ENCODE assay signal across 1 cellular context in the genomic region with DNA sequence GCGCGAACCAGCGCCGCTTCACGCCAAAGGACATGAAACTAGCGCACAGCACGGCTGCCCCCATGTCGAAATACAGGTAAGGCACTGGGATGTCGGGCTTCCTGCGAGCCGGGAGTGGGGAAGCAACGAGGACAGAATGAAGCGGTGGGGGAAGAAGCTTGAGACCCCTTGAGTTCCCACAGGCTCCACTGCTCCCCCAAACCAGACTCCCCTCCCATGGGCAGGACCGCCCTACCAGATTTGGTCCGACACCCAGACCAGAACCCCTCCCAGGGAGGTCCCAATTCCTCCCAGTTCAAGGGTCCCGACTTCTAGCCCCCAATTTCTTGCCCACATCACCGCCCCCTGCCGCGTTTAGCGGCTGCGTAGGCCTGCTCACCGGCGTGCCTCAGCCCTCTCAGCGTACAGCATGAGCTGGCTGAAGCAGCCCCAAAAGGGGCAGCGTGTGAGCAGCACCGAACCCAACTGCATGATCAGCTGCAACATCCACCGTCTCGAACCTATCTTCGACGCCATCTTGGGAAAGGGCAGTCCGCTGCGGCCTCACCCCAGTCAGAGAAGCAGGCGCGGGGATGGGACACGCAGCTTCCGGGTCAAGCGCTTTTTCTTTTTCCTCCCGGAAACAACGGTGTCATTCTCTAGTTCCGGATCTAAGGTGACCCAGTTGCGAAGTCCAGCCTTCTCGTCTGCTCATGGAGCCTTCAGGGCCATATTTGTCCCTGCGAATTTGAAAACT.
A peak's percentile ranks its signal among the peaks of the same experiment; 100 is the strongest.
TF ChIP-seq lines count a peak whose summit lies in the region.

A gene (minus strand): TSS at position 527 of the 736 bp plus-strand sequence. CDS start 11 bp downstream, at position 516.

TF ChIP-seq in K562, 482 proteins besides CTCF, POLR2A, EP300 and RAD21 (continued from another document and continues in another):
- peak; percentile 47; the same call in 1 of the 2 replicates for TF ChIP-seq ZBTB7A (IDR thresholded peaks at IDR 0.05; ENCODE audit: borderline replicate concordance, control insufficient read depth, low read depth, low read length)
- peak; percentile 89 for TF ChIP-seq JUN (IDR thresholded peaks at IDR 0.05; ENCODE audit: borderline replicate concordance, low read depth, low read length)
- no peak for TF ChIP-seq JUN (CRISPR knock-in tag; IDR thresholded peaks at IDR 0.05; ENCODE audit: borderline replicate concordance)
- TF ChIP-seq FOSL1 (tag; conservative IDR thresholded peaks at IDR 0.05), result peak; percentile 54; the same call in 1 of the 2 replicates
- peak; percentile 73 for TF ChIP-seq RBBP5 (IDR thresholded peaks at IDR 0.05; ENCODE audit: borderline replicate concordance, insufficient read depth, low read length, poor library complexity, severe bottlenecking)
- TF ChIP-seq ZNF830 (CRISPR knock-in tag; IDR thresholded peaks at IDR 0.05), result peak; percentile 45; the same call in 1 of the 2 replicates
- TF ChIP-seq ZBTB1 (CRISPR knock-in tag; IDR thresholded peaks at IDR 0.05; ENCODE audit: borderline replicate concordance, low read depth), result no peak
- no peak for TF ChIP-seq ZNF146 (CRISPR knock-in tag; IDR thresholded peaks at IDR 0.05; ENCODE audit: unreplicated experiment)
- peak; percentile 91 for TF ChIP-seq ELF1 (tag; IDR thresholded peaks at IDR 0.05)
- TF ChIP-seq, protein P1, sequence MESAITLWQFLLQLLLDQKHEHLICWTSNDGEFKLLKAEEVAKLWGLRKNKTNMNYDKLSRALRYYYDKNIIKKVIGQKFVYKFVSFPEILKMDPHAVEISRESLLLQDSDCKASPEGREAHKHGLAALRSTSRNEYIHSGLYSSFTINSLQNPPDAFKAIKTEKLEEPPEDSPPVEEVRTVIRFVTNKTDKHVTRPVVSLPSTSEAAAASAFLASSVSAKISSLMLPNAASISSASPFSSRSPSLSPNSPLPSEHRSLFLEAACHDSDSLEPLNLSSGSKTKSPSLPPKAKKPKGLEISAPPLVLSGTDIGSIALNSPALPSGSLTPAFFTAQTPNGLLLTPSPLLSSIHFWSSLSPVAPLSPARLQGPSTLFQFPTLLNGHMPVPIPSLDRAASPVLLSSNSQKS (CRISPR knock-in tag; IDR thresholded peaks at IDR 0.05), result no peak
- no peak for TF ChIP-seq U2AF1 (optimal IDR thresholded peaks at IDR 0.05; ENCODE audit: low read depth, low read length)
- TF ChIP-seq ZFP36 (IDR thresholded peaks at IDR 0.05; ENCODE audit: low read depth, low read length, partially characterized antibody), result peak; percentile 64
- peak; percentile 78 for TF ChIP-seq SMAD3 (CRISPR knock-in tag; conservative IDR thresholded peaks at IDR 0.05)
- no peak for TF ChIP-seq BCOR (IDR thresholded peaks at IDR 0.05)
- 0 out of 2 replicates have a peak, but pooled peaks have one; percentile 30 for TF ChIP-seq E2F3 (CRISPR knock-in tag; IDR thresholded peaks at IDR 0.05)
- TF ChIP-seq, protein P2, sequence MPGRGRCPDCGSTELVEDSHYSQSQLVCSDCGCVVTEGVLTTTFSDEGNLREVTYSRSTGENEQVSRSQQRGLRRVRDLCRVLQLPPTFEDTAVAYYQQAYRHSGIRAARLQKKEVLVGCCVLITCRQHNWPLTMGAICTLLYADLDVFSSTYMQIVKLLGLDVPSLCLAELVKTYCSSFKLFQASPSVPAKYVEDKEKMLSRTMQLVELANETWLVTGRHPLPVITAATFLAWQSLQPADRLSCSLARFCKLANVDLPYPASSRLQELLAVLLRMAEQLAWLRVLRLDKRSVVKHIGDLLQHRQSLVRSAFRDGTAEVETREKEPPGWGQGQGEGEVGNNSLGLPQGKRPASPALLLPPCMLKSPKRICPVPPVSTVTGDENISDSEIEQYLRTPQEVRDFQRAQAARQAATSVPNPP (IDR thresholded peaks at IDR 0.05; ENCODE audit: borderline replicate concordance, insufficient read depth, insufficient read length), result no peak
- TF ChIP-seq SIX5 (IDR thresholded peaks at IDR 0.05; ENCODE audit: borderline replicate concordance in 1 of 2, insufficient read depth in 1 of 2, low read depth in 1 of 2, low read length in 2 of 2), result peak; percentile 98 to 100
- peak; percentile 76; the same call in 1 of the 2 replicates for TF ChIP-seq RUNX1 (IDR thresholded peaks at IDR 0.05; ENCODE audit: low read depth)
- no peak for TF ChIP-seq ZNF253 (CRISPR knock-in tag; conservative IDR thresholded peaks at IDR 0.05)
- no peak for TF ChIP-seq ZNF134 (CRISPR knock-in tag; conservative IDR thresholded peaks at IDR 0.05)
- TF ChIP-seq, protein P3, sequence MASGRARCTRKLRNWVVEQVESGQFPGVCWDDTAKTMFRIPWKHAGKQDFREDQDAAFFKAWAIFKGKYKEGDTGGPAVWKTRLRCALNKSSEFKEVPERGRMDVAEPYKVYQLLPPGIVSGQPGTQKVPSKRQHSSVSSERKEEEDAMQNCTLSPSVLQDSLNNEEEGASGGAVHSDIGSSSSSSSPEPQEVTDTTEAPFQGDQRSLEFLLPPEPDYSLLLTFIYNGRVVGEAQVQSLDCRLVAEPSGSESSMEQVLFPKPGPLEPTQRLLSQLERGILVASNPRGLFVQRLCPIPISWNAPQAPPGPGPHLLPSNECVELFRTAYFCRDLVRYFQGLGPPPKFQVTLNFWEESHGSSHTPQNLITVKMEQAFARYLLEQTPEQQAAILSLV (tag; IDR thresholded peaks at IDR 0.05), result peak; percentile 33; the same call in 1 of the 2 replicates
- TF ChIP-seq, protein P4, sequence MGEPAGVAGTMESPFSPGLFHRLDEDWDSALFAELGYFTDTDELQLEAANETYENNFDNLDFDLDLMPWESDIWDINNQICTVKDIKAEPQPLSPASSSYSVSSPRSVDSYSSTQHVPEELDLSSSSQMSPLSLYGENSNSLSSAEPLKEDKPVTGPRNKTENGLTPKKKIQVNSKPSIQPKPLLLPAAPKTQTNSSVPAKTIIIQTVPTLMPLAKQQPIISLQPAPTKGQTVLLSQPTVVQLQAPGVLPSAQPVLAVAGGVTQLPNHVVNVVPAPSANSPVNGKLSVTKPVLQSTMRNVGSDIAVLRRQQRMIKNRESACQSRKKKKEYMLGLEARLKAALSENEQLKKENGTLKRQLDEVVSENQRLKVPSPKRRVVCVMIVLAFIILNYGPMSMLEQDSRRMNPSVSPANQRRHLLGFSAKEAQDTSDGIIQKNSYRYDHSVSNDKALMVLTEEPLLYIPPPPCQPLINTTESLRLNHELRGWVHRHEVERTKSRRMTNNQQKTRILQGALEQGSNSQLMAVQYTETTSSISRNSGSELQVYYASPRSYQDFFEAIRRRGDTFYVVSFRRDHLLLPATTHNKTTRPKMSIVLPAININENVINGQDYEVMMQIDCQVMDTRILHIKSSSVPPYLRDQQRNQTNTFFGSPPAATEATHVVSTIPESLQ (CRISPR knock-in tag; IDR thresholded peaks at IDR 0.05), result no peak
- TF ChIP-seq EHMT2 (IDR thresholded peaks at IDR 0.05), result 0 out of 2 replicates have a peak, but pooled peaks have one; percentile 22
- TF ChIP-seq PHF8 (IDR thresholded peaks at IDR 0.05; ENCODE audit: borderline replicate concordance, low read length), result peak; percentile 94; the same call in 1 of the 2 replicates
- TF ChIP-seq, protein P5, sequence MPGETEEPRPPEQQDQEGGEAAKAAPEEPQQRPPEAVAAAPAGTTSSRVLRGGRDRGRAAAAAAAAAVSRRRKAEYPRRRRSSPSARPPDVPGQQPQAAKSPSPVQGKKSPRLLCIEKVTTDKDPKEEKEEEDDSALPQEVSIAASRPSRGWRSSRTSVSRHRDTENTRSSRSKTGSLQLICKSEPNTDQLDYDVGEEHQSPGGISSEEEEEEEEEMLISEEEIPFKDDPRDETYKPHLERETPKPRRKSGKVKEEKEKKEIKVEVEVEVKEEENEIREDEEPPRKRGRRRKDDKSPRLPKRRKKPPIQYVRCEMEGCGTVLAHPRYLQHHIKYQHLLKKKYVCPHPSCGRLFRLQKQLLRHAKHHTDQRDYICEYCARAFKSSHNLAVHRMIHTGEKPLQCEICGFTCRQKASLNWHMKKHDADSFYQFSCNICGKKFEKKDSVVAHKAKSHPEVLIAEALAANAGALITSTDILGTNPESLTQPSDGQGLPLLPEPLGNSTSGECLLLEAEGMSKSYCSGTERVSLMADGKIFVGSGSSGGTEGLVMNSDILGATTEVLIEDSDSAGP (CRISPR knock-in tag; IDR thresholded peaks at IDR 0.05), result peak; percentile 72; the same call in 1 of the 2 replicates
- TF ChIP-seq TARDBP (IDR thresholded peaks at IDR 0.05), result 0 out of 2 replicates have a peak, but pooled peaks have one; percentile 22
- no peak; the same call in 1 of the 2 replicates for TF ChIP-seq POLR2H (tag; IDR thresholded peaks at IDR 0.05; ENCODE audit: low read depth)
- TF ChIP-seq, protein P6, sequence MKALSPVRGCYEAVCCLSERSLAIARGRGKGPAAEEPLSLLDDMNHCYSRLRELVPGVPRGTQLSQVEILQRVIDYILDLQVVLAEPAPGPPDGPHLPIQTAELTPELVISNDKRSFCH (CRISPR knock-in tag; IDR thresholded peaks at IDR 0.05), result no peak
- TF ChIP-seq, protein P6 (tag; IDR thresholded peaks at IDR 0.05), result peak; percentile 92
- 0 out of 2 replicates have a peak, but pooled peaks have one; percentile 19 for TF ChIP-seq FOXJ2 (tag; IDR thresholded peaks at IDR 0.05)
- no peak for TF ChIP-seq ESRRB (CRISPR knock-in tag; IDR thresholded peaks at IDR 0.05; ENCODE audit: borderline replicate concordance)
- no peak for TF ChIP-seq NCOA2 (IDR thresholded peaks at IDR 0.05; ENCODE audit: partially characterized antibody in 2 of 2)
- 0 out of 2 replicates have a peak, but pooled peaks have one; percentile 11 for TF ChIP-seq ZFPM2 (CRISPR knock-in tag; IDR thresholded peaks at IDR 0.05)
- peak; percentile 21; the same call in 1 of the 2 replicates for TF ChIP-seq MTA1 (IDR thresholded peaks at IDR 0.05; ENCODE audit: borderline replicate concordance)
- TF ChIP-seq ETS2 (tag; IDR thresholded peaks at IDR 0.05; ENCODE audit: borderline replicate concordance, poor library complexity, severe bottlenecking), result no peak
- no peak for TF ChIP-seq RBM17 (IDR thresholded peaks at IDR 0.05; ENCODE audit: borderline replicate concordance, low read depth, low read length)
- peak; percentile 74 for TF ChIP-seq GATAD2B (IDR thresholded peaks at IDR 0.05; ENCODE audit: borderline replicate concordance)
- peak; percentile 70; the same call in 1 of the 2 replicates for TF ChIP-seq CTBP1 (IDR thresholded peaks at IDR 0.05; ENCODE audit: borderline replicate concordance)
- no peak for TF ChIP-seq HOXB6 (CRISPR knock-in tag; IDR thresholded peaks at IDR 0.05; ENCODE audit: borderline replicate concordance)
- peak; percentile 92 for TF ChIP-seq MBD2 (IDR thresholded peaks at IDR 0.05; ENCODE audit: borderline replicate concordance, low read depth)
- TF ChIP-seq GTF2F1 (IDR thresholded peaks at IDR 0.05; ENCODE audit: low read depth, low read length), result peak; percentile 83; the same call in 1 of the 2 replicates
- peak; percentile 86 to 90 for TF ChIP-seq NRF1 (conservative IDR thresholded peaks at IDR 0.05 in 1 of 2, IDR thresholded peaks at IDR 0.05 in 1 of 2)
- peak in 1 of 2 experiments; percentile 97; a peak in 2 of 4 replicates for TF ChIP-seq TRIM24 (IDR thresholded peaks at IDR 0.05)
- no peak for TF ChIP-seq POLR3G (IDR thresholded peaks at IDR 0.05; ENCODE audit: extremely low read depth, insufficient read length, insufficient replicate concordance)
- no peak for TF ChIP-seq FIP1L1 (IDR thresholded peaks at IDR 0.05; ENCODE audit: low read depth, low read length, poor library complexity, severe bottlenecking)
- TF ChIP-seq FOXM1 (IDR thresholded peaks at IDR 0.05; ENCODE audit: low read depth), result no peak
- no peak for TF ChIP-seq FOXM1 (CRISPR knock-in tag; IDR thresholded peaks at IDR 0.05; ENCODE audit: low read depth)
- TF ChIP-seq, protein P7, sequence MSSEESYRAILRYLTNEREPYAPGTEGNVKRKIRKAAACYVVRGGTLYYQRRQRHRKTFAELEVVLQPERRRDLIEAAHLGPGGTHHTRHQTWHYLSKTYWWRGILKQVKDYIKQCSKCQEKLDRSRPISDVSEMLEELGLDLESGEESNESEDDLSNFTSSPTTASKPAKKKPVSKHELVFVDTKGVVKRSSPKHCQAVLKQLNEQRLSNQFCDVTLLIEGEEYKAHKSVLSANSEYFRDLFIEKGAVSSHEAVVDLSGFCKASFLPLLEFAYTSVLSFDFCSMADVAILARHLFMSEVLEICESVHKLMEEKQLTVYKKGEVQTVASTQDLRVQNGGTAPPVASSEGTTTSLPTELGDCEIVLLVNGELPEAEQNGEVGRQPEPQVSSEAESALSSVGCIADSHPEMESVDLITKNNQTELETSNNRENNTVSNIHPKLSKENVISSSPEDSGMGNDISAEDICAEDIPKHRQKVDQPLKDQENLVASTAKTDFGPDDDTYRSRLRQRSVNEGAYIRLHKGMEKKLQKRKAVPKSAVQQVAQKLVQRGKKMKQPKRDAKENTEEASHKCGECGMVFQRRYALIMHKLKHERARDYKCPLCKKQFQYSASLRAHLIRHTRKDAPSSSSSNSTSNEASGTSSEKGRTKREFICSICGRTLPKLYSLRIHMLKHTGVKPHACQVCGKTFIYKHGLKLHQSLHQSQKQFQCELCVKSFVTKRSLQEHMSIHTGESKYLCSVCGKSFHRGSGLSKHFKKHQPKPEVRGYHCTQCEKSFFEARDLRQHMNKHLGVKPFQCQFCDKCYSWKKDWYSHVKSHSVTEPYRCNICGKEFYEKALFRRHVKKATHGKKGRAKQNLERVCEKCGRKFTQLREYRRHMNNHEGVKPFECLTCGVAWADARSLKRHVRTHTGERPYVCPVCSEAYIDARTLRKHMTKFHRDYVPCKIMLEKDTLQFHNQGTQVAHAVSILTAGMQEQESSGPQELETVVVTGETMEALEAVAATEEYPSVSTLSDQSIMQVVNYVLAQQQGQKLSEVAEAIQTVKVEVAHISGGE (CRISPR knock-in tag; IDR thresholded peaks at IDR 0.05), result peak; percentile 97 to 100 (median 98)
- no peak for TF ChIP-seq KHSRP (IDR thresholded peaks at IDR 0.05)
- TF ChIP-seq NR1H2 (CRISPR knock-in tag; IDR thresholded peaks at IDR 0.05), result no peak
- TF ChIP-seq, protein P8, sequence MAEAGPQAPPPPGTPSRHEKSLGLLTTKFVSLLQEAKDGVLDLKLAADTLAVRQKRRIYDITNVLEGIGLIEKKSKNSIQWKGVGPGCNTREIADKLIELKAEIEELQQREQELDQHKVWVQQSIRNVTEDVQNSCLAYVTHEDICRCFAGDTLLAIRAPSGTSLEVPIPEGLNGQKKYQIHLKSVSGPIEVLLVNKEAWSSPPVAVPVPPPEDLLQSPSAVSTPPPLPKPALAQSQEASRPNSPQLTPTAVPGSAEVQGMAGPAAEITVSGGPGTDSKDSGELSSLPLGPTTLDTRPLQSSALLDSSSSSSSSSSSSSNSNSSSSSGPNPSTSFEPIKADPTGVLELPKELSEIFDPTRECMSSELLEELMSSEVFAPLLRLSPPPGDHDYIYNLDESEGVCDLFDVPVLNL (CRISPR knock-in tag; IDR thresholded peaks at IDR 0.05; ENCODE audit: low read depth), result peak; percentile 86
- no peak for TF ChIP-seq ZNF695 (CRISPR knock-in tag; IDR thresholded peaks at IDR 0.05)
- TF ChIP-seq TAF9B (IDR thresholded peaks at IDR 0.05; ENCODE audit: partially characterized antibody), result peak; percentile 87
